10 cellular contexts compared by ENCODE assay signal in the genomic region with DNA sequence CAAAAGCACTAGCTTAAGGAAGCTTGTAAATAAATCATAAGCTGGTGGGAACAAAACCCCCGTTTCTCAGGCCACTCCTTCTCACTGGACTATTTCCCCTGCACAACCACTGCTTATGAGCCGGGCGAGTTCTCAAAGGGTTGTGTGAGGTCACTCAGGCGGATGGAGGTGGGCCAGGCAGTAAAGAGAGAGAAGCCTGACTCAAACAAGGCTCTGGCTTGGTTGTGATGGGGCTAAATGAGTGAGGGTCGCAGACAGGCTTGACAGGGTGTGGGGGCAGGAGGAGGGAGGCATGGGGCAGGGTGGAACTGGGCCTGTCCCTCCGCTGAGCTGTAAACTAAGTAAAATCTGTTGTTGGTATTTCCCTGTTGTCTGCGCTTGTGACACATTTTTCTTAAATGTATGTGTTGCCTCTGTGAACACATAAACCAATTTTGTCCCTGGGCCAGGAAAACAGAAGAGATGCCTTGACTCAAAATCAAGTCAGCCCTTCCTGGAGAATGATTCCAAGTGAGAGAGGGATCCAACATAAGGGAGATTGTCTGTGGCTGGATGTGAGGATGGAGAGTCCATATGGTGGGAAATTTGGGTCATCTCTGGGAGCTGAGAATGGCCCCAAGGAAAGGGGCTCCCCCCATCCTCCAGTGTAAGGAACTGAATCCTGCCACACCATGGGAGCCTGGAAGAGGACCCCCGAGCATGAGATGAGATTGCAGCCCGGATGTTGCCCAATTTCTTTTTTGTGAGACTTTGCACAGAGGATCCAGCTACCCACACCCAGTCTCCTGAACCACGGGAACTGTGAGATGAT. TPM values are rescaled to one million over a fixed set of nuclear protein-coding genes. Genes with fewer than 3 reads are reported as not detected.
A peak's percentile ranks its signal among the peaks of the same experiment; 100 is the strongest.
DNase-seq lines count a peak whose midpoint lies in the region; ATAC-seq and TF ChIP-seq lines count a peak whose summit lies in the region.
"Had no signal": no experiment of that assay in that cellular context is flagged by ENCODE, and none has a peak within 500 bp of the region (broad histone marks: within the 10 kb centered on the region; RNA-seq: fewer than 3 reads in every experiment).

No MANE protein-coding gene starts in this region.

- H3K4me2 ChIP-seq in hepatocyte: peak overlapping the region; percentile 61

- H3K27ac ChIP-seq in VCaP: peak overlapping the region; percentile 86
- peak overlapping the region; percentile 87 for H3K27ac ChIP-seq in hepatocyte
- H3K27ac ChIP-seq in skeletal muscle tissue (ENCODE audit: low read depth, low read length): peak overlapping the region; percentile 66

- H3K9ac ChIP-seq in skeletal muscle tissue (ENCODE audit: low read depth in 1 of 3, low read length in 3 of 3): peak overlapping the region in 1 of 3 donors; percentile 45

- WGBS in hepatocyte (ENCODE audit: low lambda C conversion rate, missing lambda C conversion rate): 53% methylated on average over 10 of the region's 10 CpGs

- DNase-seq in hepatocyte (ENCODE audit: low spot score) (peak; percentile 48), NCI-H2081 treated with DMSO at 0.1 percent for 48 hours (lab: John Stamatoyannopoulos, UW) (no peak), OCI-M1 (lab: John Stamatoyannopoulos, UW) (no peak)
- DNase-seq: activated CD4-positive, alpha-beta T cell treated with anti-CD3 and anti-CD28 coated beads, Interleukin-2, amount 50 U/mL, for 48 hours; SHP77; stimulated activated CD4-positive, alpha-beta T cell treated with anti-CD3 and anti-CD28 coated beads, Interleukin-12 subunit alpha, Interleukin-12 subunit beta, amount 100 ng/mL, for 4 hours had no signal

- no peak overlapping the region for H3K4me3 ChIP-seq in hepatocyte
- H3K4me3 ChIP-seq in skeletal muscle tissue (ENCODE audit: low read length in 3 of 3): no peak overlapping the region

- ATAC-seq in GM18907 (IDR thresholded peaks at IDR 0.05; ENCODE audit: unreplicated experiment) (peak; percentile 25), HG02885 (IDR thresholded peaks at IDR 0.05; ENCODE audit: poor library complexity, unreplicated experiment) (no peak)

- H3K79me2 ChIP-seq in hepatocyte: no peaks in the 10 kb centered on the region

- H3K9me2 ChIP-seq in hepatocyte (replicated peaks; ENCODE audit: insufficient read depth): no peaks in the 10 kb centered on the region

- H3K27me3 ChIP-seq in hepatocyte: no peaks in the 10 kb centered on the region
- no peaks in the 10 kb centered on the region for H3K27me3 ChIP-seq in skeletal muscle tissue (ENCODE audit: control insufficient read depth in 3 of 3, insufficient read depth in 3 of 3, low read length in 3 of 3)

- H3K9me3 ChIP-seq in hepatocyte (ENCODE audit: low read depth) (no peaks in the 10 kb centered on the region), skeletal muscle tissue (ENCODE audit: control insufficient read depth in 3 of 3, low read length in 3 of 3) (no peaks in the 10 kb centered on the region)

- peak overlapping the region; percentile 18 for H2AFZ ChIP-seq in hepatocyte

- TF ChIP-seq CTCF in VCaP (conservative IDR thresholded peaks at IDR 0.05) (no peak), hepatocyte (IDR thresholded peaks at IDR 0.05; ENCODE audit: poor library complexity) (no peak)

- no peaks in the 10 kb centered on the region for H3K36me3 ChIP-seq in hepatocyte (replicated peaks; ENCODE audit: insufficient read depth, low read depth)
- no peaks in the 10 kb centered on the region for H3K36me3 ChIP-seq in skeletal muscle tissue (ENCODE audit: control insufficient read depth in 3 of 3, insufficient read depth in 3 of 3, low read length in 3 of 3)

- H3K4me1 ChIP-seq in hepatocyte (ENCODE audit: insufficient read depth) (peaks cover 29% of the 10 kb centered on the region), skeletal muscle tissue (ENCODE audit: control insufficient read depth in 3 of 3, insufficient read depth in 3 of 3, low read length in 3 of 3) (peaks cover 3 to 25% (median 22%) of the 10 kb centered on the region in 3 donors)

- no peaks in the 10 kb centered on the region for H4K20me1 ChIP-seq in hepatocyte (ENCODE audit: insufficient read depth, poor library complexity, severe bottlenecking)

RNA-seq across cellular contexts. Expression of a gene that starts 13.7 kb away (rescaled TPM):
- total RNA-seq in hepatocyte (4.9 and 5.7 TPM in 2 replicates), skeletal muscle tissue (not detected)
- 6.1 and 6.3 TPM in 2 replicates for polyA plus RNA-seq in hepatocyte

RNA-seq across cellular contexts. Expression of a gene that starts 30.9 kb away (rescaled TPM):
- 17.9 and 20.9 TPM in 2 replicates for total RNA-seq in hepatocyte
- 6.9 and 7.9 TPM in 2 replicates for polyA plus RNA-seq in hepatocyte
- not detected for total RNA-seq in skeletal muscle tissue

RNA-seq across cellular contexts. Expression of a gene that starts 53.1 kb away (rescaled TPM):
- total RNA-seq in hepatocyte (0.20 TPM in 1 of 2 replicates, not detected in the other), skeletal muscle tissue (0.52 TPM)
- polyA plus RNA-seq in hepatocyte: not detected in 2 replicates

Comparison
In these comparisons a context has a peak if more than half of its experiments do, and no peak if none do; other contexts are left out.
1. RNA of a gene that starts 30.9 kb away (total RNA-seq): 17.9 to 20.9 TPM in hepatocyte; not detected in skeletal muscle tissue (single experiment); every median in the first group is over 10 times any median in the second.
2. Peak in every context shown above with its lines, with median percentiles within 50 percentile points of each other: H3K27ac ChIP-seq.